In genomic region chr16:57621521-57622268, GRCh38 we compare ENCODE assay signal across 14 cellular contexts. TPM values are rescaled to one million over a fixed set of nuclear protein-coding genes. Genes with fewer than 3 reads are reported as not detected.
A peak's percentile ranks its signal among the peaks of the same experiment; 100 is the strongest.
DNase-seq lines count a peak whose midpoint lies in the region; TF ChIP-seq lines count a peak whose summit lies in the region.
"Had no signal": no experiment of that assay in that cellular context is flagged by ENCODE, and none has a peak within 500 bp of the region (broad histone marks: within the 10 kb centered on the region; RNA-seq: fewer than 3 reads in every experiment).

No MANE protein-coding gene starts in this region.

- no peak for TF ChIP-seq CTCF in parathyroid adenoma (IDR thresholded peaks at IDR 0.05)

- H3K79me2 ChIP-seq in parathyroid adenoma = peaks cover 26% of the 10 kb centered on the region
- H3K79me2 ChIP-seq in mesendoderm (ENCODE audit: control insufficient read depth, insufficient read depth, low read length) = no peaks in the 10 kb centered on the region

- no peak overlapping the region for H3K4me3 ChIP-seq in BLaER1
- no peak overlapping the region for H3K4me3 ChIP-seq in parathyroid adenoma (ENCODE audit: low read depth, low read length)
- no peak overlapping the region for H3K4me3 ChIP-seq in mesendoderm (ENCODE audit: low read length)
- H3K4me3 ChIP-seq: esophagus muscularis mucosa, SJSA1 had no signal

- H3K27me3 ChIP-seq in BLaER1 = no peaks in the 10 kb centered on the region
- no peaks in the 10 kb centered on the region for H3K27me3 ChIP-seq in parathyroid adenoma (ENCODE audit: control insufficient read depth, insufficient read depth, low read length)
- no peaks in the 10 kb centered on the region for H3K27me3 ChIP-seq in mesendoderm (ENCODE audit: insufficient read depth, low read length, poor library complexity)
- H3K27me3 ChIP-seq: esophagus muscularis mucosa, SJSA1 had no signal

- TF ChIP-seq EP300 in Ishikawa (IDR thresholded peaks at IDR 0.05; ENCODE audit: borderline replicate concordance) = peak; percentile 40; the same call in 1 of the 2 replicates

- TF ChIP-seq RAD21 in Ishikawa (IDR thresholded peaks at IDR 0.05; ENCODE audit: low read depth) = no peak

- no peak overlapping the region for H3K18ac ChIP-seq in mesendoderm (ENCODE audit: low read length)

- H3K9me3 ChIP-seq in BLaER1 (no peaks in the 10 kb centered on the region), parathyroid adenoma (ENCODE audit: control insufficient read depth, low read length) (no peaks in the 10 kb centered on the region)
- H3K9me3 ChIP-seq: esophagus muscularis mucosa, SJSA1 had no signal

- H3K23ac ChIP-seq in mesendoderm (ENCODE audit: low read length) = no peak overlapping the region

- no peak overlapping the region for H3K4ac ChIP-seq in mesendoderm (ENCODE audit: low read depth, low read length)

- H3K9ac ChIP-seq in BLaER1 (no peak overlapping the region), parathyroid adenoma (no peak overlapping the region), mesendoderm (ENCODE audit: low read length) (no peak overlapping the region)

- H2BK120ac ChIP-seq in mesendoderm (ENCODE audit: low read depth, low read length) = no peak overlapping the region

- H2BK15ac ChIP-seq in mesendoderm (replicated peaks; ENCODE audit: low read depth) = no peak overlapping the region

- H3K79me1 ChIP-seq in mesendoderm (ENCODE audit: low read length) = no peaks in the 10 kb centered on the region

- H3K27ac ChIP-seq in BLaER1 (peak overlapping the region; percentile 35; the same call in 1 of the 2 replicates), epithelial cell of prostate (peak overlapping the region; percentile 97), parathyroid adenoma (peak overlapping the region; percentile 94), mesendoderm (ENCODE audit: low read depth, low read length) (no peak overlapping the region)
- H3K27ac ChIP-seq: esophagus muscularis mucosa, SJSA1 had no signal

- H3K4me2 ChIP-seq in BLaER1 (peak overlapping the region; percentile 76; the same call in 1 of the 2 replicates), parathyroid adenoma (ENCODE audit: low read length) (peak overlapping the region; percentile 17), mesendoderm (ENCODE audit: low read length) (no peak overlapping the region)

- H2AK5ac ChIP-seq in mesendoderm (ENCODE audit: low read length) = no peak overlapping the region

- H3K36me3 ChIP-seq in BLaER1 (no peaks in the 10 kb centered on the region), parathyroid adenoma (ENCODE audit: control insufficient read depth, insufficient read depth, low read length) (no peaks in the 10 kb centered on the region), mesendoderm (ENCODE audit: control insufficient read depth, insufficient read depth, low read length) (no peaks in the 10 kb centered on the region)
- H3K36me3 ChIP-seq: esophagus muscularis mucosa, SJSA1 had no signal

- no peak overlapping the region for H2BK5ac ChIP-seq in mesendoderm (ENCODE audit: low read length)

- no peak overlapping the region for H4K8ac ChIP-seq in mesendoderm (ENCODE audit: low read depth, low read length)

- H4K20me1 ChIP-seq in BLaER1 = no peaks in the 10 kb centered on the region

- H3K56ac ChIP-seq in mesendoderm (ENCODE audit: low read length) = no peak overlapping the region

- no CpG with 5 or more reads among the region's 10 CpGs for WGBS in mesendoderm (ENCODE audit: extremely low coverage, insufficient coverage, low lambda C conversion rate)

- no peak overlapping the region for H4K5ac ChIP-seq in mesendoderm (ENCODE audit: low read length)

- H3K4me1 ChIP-seq in BLaER1 (peaks cover 82% of the 10 kb centered on the region), parathyroid adenoma (peaks cover 51% of the 10 kb centered on the region), mesendoderm (ENCODE audit: control insufficient read depth, low read depth, low read length) (no peaks in the 10 kb centered on the region)

- peak overlapping the region; percentile 30 for H2AFZ ChIP-seq in parathyroid adenoma

- no peak for DNase-seq in epithelial cell of prostate (ENCODE audit: low read depth, low spot score)
- no peak for DNase-seq in mesendoderm
- DNase-seq in pons (ENCODE audit: low spot score) = no peak
- no peak for DNase-seq in HuH-7.5 (ENCODE audit: low spot score)
- DNase-seq in CD1c-positive myeloid dendritic cell (ENCODE audit: extremely low spot score) = no peak
- DNase-seq: activated B cell treated with CpG ODN at 0.5 μM for 24 hours; activated T-cell treated with anti-CD3 and anti-CD28 coated beads, Interleukin-2, amount 50 U/mL, for 48 hours; NCI-H526; stimulated activated CD4-positive, alpha-beta T cell treated with anti-CD3 and anti-CD28 coated beads, Interleukin-12 subunit alpha, Interleukin-12 subunit beta, amount 100 ng/mL, for 4 hours had no signal

TF ChIP-seq in Ishikawa, 13 proteins besides CTCF, POLR2A, EP300 and RAD21:
- TF ChIP-seq CEBPB (IDR thresholded peaks at IDR 0.05) (peak; percentile 92), MAX (IDR thresholded peaks at IDR 0.05) (peak; percentile 81), USF1 (IDR thresholded peaks at IDR 0.05) (peak; percentile 83), TEAD4 (IDR thresholded peaks at IDR 0.05) (no peak), FOXM1 (IDR thresholded peaks at IDR 0.05; ENCODE audit: borderline replicate concordance, low read depth) (no peak), TCF12 (IDR thresholded peaks at IDR 0.05; ENCODE audit: low read depth) (peak; percentile 44; the same call in 1 of the 2 replicates), TAF1 (IDR thresholded peaks at IDR 0.05; ENCODE audit: low read depth) (0 out of 2 replicates have a peak, but pooled peaks have one; percentile 11)

RNA-seq across cellular contexts. Expression of gene ADGRG1, which starts 6.7 kb away (rescaled TPM):
- polyA plus RNA-seq in mesendoderm (2013, experiment 1 of 2) = 1.3 TPM
- polyA plus RNA-seq in mesendoderm (2013, experiment 2 of 2) = 1.1 TPM

RNA-seq across cellular contexts. Expression of gene ADGRG3, which starts 46.4 kb away (rescaled TPM):
- polyA plus RNA-seq in mesendoderm (2013, experiment 1 of 2) = 0.06 TPM
- polyA plus RNA-seq in mesendoderm (2013, experiment 2 of 2) = 0.10 TPM
